ENCODE assay signal across 7 cellular contexts in genomic region chr1:225877570-225877969, GRCh38.
A peak's percentile ranks its signal among the peaks of the same experiment; 100 is the strongest.
DNase-seq lines count a peak whose midpoint lies in the region; ATAC-seq and TF ChIP-seq lines count a peak whose summit lies in the region.

No MANE protein-coding gene starts in this region.

- ATAC-seq in HG03039 (IDR thresholded peaks at IDR 0.05; ENCODE audit: unreplicated experiment) (no peak), HG03175 (IDR thresholded peaks at IDR 0.05; ENCODE audit: unreplicated experiment) (no peak)

- no peak for TF ChIP-seq EP300 in Ishikawa (IDR thresholded peaks at IDR 0.05; ENCODE audit: borderline replicate concordance)

- TF ChIP-seq RAD21 in Ishikawa (IDR thresholded peaks at IDR 0.05; ENCODE audit: low read depth) = peak; percentile 43

- no peaks in the 10 kb centered on the region for H3K36me3 ChIP-seq in WERI-Rb-1

- peak; percentile 30 for DNase-seq in DMS153 (lab: John Stamatoyannopoulos, UW)
- DNase-seq in WERI-Rb-1 = peak; percentile 65
- peak; percentile 41 for DNase-seq in fibroblast of peridontal ligament (ENCODE audit: extremely low read depth)
- DNase-seq in nucleus accumbens (lab: John Stamatoyannopoulos, UW) = peak in 54 of 56 donors; percentile 46 to 94 (median 84)

- H3K27ac ChIP-seq in WERI-Rb-1 = no peak overlapping the region

- peak; percentile 72 for TF ChIP-seq CTCF in WERI-Rb-1 (IDR thresholded peaks at IDR 0.05; ENCODE audit: low read depth, low read length)

- no peak overlapping the region for H3K4me3 ChIP-seq in WERI-Rb-1 (ENCODE audit: low read depth, low read length)

- no peaks in the 10 kb centered on the region for H3K9me3 ChIP-seq in WERI-Rb-1 (ENCODE audit: severe bottlenecking)

- H3K27me3 ChIP-seq in WERI-Rb-1 (ENCODE audit: insufficient read depth, low read depth, severe bottlenecking) = no peaks in the 10 kb centered on the region

TF ChIP-seq in Ishikawa, 13 proteins besides CTCF, POLR2A, EP300 and RAD21:
- TF ChIP-seq ZBTB7A (IDR thresholded peaks at IDR 0.05; ENCODE audit: low read depth) = no peak
- no peak for TF ChIP-seq REST (IDR thresholded peaks at IDR 0.05; ENCODE audit: low read depth)
- TF ChIP-seq NFIC (IDR thresholded peaks at IDR 0.05) = peak; percentile 53; the same call in 1 of the 2 replicates
- peak; percentile 31; the same call in 1 of the 2 replicates for TF ChIP-seq MAX (IDR thresholded peaks at IDR 0.05)
- no peak for TF ChIP-seq USF1 (IDR thresholded peaks at IDR 0.05)
- TF ChIP-seq CEBPB (IDR thresholded peaks at IDR 0.05) = no peak
TF ChIP-seq in Ishikawa: peak in this region for 2.

Comparison
In these comparisons a context has a peak if more than half of its experiments do, and no peak if none do; other contexts are left out.
1. DNase-seq: peak in every context shown above with its lines; median percentile 84 in nucleus accumbens; 65 in WERI-Rb-1; 41 in fibroblast of peridontal ligament; 30 in DMS153.